Comparison of ENCODE assay signal across 1 cellular context in the genomic region with DNA sequence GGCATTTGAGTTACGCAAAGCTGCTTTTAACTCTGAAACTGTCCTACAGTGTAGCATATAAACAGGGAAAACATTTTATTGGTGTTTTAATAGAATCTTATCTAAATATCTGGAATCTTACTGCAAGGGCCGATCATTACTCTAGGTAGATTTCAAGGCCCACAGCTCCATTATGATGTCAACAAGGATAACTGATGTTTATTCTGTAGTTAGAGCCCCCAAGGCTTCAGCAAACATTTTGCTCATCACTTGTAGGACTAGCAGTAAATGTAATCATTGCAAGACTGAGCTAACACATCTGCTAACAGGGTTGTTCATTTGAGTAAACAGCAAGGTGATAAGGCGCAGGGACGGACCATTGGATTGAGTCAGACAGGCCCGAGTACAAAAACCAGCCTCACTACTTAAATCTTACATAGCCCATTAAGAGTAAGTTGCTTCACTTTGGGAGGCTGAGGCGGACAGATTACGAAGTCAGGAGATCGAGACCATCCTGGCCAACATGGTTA.
TF ChIP-seq lines count a peak whose summit lies in the region.

No MANE protein-coding gene starts in this region.

TF ChIP-seq in HepG2, 621 proteins besides CTCF, POLR2A, EP300 and RAD21 (continued from another document and continues in another):
- peak; percentile 68; the same call in 1 of the 2 replicates for TF ChIP-seq CHD4 (IDR thresholded peaks at IDR 0.05; ENCODE audit: borderline replicate concordance, low read length)
- TF ChIP-seq ZNF883 (CRISPR knock-in tag; IDR thresholded peaks at IDR 0.05; ENCODE audit: not compliant biosample characterization), result peak; percentile 36
- peak; percentile 67; the same call in 1 of the 2 replicates for TF ChIP-seq SIX4 (CRISPR knock-in tag; IDR thresholded peaks at IDR 0.05)
- TF ChIP-seq PPARG (CRISPR knock-in tag; conservative IDR thresholded peaks at IDR 0.05), result peak; percentile 76
- TF ChIP-seq CREM (IDR thresholded peaks at IDR 0.05), result peak; percentile 86
- no peak for TF ChIP-seq CREM (CRISPR knock-in tag; IDR thresholded peaks at IDR 0.05)
- TF ChIP-seq, protein P1, sequence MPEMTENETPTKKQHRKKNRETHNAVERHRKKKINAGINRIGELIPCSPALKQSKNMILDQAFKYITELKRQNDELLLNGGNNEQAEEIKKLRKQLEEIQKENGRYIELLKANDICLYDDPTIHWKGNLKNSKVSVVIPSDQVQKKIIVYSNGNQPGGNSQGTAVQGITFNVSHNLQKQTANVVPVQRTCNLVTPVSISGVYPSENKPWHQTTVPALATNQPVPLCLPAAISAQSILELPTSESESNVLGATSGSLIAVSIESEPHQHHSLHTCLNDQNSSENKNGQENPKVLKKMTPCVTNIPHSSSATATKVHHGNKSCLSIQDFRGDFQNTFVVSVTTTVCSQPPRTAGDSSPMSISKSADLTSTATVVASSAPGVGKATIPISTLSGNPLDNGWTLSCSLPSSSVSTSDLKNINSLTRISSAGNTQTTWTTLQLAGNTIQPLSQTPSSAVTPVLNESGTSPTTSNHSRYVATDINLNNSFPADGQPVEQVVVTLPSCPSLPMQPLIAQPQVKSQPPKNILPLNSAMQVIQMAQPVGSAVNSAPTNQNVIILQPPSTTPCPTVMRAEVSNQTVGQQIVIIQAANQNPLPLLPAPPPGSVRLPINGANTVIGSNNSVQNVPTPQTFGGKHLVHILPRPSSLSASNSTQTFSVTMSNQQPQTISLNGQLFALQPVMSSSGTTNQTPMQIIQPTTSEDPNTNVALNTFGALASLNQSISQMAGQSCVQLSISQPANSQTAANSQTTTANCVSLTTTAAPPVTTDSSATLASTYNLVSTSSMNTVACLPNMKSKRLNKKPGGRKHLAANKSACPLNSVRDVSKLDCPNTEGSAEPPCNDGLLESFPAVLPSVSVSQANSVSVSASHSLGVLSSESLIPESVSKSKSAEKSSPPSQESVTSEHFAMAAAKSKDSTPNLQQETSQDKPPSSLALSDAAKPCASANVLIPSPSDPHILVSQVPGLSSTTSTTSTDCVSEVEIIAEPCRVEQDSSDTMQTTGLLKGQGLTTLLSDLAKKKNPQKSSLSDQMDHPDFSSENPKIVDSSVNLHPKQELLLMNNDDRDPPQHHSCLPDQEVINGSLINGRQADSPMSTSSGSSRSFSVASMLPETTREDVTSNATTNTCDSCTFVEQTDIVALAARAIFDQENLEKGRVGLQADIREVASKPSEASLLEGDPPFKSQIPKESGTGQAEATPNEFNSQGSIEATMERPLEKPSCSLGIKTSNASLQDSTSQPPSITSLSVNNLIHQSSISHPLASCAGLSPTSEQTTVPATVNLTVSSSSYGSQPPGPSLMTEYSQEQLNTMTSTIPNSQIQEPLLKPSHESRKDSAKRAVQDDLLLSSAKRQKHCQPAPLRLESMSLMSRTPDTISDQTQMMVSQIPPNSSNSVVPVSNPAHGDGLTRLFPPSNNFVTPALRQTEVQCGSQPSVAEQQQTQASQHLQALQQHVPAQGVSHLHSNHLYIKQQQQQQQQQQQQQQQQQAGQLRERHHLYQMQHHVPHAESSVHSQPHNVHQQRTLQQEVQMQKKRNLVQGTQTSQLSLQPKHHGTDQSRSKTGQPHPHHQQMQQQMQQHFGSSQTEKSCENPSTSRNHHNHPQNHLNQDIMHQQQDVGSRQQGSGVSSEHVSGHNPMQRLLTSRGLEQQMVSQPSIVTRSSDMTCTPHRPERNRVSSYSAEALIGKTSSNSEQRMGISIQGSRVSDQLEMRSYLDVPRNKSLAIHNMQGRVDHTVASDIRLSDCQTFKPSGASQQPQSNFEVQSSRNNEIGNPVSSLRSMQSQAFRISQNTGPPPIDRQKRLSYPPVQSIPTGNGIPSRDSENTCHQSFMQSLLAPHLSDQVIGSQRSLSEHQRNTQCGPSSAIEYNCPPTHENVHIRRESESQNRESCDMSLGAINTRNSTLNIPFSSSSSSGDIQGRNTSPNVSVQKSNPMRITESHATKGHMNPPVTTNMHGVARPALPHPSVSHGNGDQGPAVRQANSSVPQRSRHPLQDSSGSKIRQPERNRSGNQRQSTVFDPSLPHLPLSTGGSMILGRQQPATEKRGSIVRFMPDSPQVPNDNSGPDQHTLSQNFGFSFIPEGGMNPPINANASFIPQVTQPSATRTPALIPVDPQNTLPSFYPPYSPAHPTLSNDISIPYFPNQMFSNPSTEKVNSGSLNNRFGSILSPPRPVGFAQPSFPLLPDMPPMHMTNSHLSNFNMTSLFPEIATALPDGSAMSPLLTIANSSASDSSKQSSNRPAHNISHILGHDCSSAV (CRISPR knock-in tag; IDR thresholded peaks at IDR 0.05; ENCODE audit: borderline replicate concordance), result no peak
- TF ChIP-seq, protein P2, sequence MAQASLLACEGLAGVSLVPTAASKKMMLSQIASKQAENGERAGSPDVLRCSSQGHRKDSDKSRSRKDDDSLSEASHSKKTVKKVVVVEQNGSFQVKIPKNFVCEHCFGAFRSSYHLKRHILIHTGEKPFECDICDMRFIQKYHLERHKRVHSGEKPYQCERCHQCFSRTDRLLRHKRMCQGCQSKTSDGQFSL (CRISPR knock-in tag; IDR thresholded peaks at IDR 0.05), result no peak; the same call in 1 of the 2 replicates
- no peak for TF ChIP-seq KDM5B (CRISPR knock-in tag; IDR thresholded peaks at IDR 0.05; ENCODE audit: borderline replicate concordance)
- 0 out of 2 replicates have a peak, but pooled peaks have one; percentile 23 for TF ChIP-seq PHF8 (CRISPR knock-in tag; IDR thresholded peaks at IDR 0.05)
- TF ChIP-seq ZNF333 (CRISPR knock-in tag; IDR thresholded peaks at IDR 0.05; ENCODE audit: borderline replicate concordance), result no peak
- TF ChIP-seq ZNF207 (IDR thresholded peaks at IDR 0.05; ENCODE audit: borderline replicate concordance), result no peak
- no peak for TF ChIP-seq PLRG1 (conservative IDR thresholded peaks at IDR 0.05)
- 0 out of 2 replicates have a peak, but pooled peaks have one; percentile 81 for TF ChIP-seq NCOA1 (CRISPR knock-in tag; IDR thresholded peaks at IDR 0.05)
- no peak for TF ChIP-seq PRMT3 (CRISPR knock-in tag; IDR thresholded peaks at IDR 0.05; ENCODE audit: borderline replicate concordance, low read depth)
- 0 out of 2 replicates have a peak, but pooled peaks have one; percentile 15 for TF ChIP-seq ZNF652 (CRISPR knock-in tag; IDR thresholded peaks at IDR 0.05; ENCODE audit: borderline replicate concordance, low read depth)
- TF ChIP-seq EEA1 (CRISPR knock-in tag; IDR thresholded peaks at IDR 0.05; ENCODE audit: borderline replicate concordance), result no peak
- TF ChIP-seq, protein P3, sequence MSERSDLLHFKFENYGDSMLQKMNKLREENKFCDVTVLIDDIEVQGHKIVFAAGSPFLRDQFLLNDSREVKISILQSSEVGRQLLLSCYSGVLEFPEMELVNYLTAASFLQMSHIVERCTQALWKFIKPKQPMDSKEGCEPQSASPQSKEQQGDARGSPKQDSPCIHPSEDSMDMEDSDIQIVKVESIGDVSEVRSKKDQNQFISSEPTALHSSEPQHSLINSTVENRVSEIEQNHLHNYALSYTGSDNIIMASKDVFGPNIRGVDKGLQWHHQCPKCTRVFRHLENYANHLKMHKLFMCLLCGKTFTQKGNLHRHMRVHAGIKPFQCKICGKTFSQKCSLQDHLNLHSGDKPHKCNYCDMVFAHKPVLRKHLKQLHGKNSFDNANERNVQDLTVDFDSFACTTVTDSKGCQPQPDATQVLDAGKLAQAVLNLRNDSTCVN (CRISPR knock-in tag; IDR thresholded peaks at IDR 0.05; ENCODE audit: borderline replicate concordance), result no peak
- peak; percentile 36; the same call in 1 of the 2 replicates for TF ChIP-seq ZNF709 (CRISPR knock-in tag; IDR thresholded peaks at IDR 0.05)
- TF ChIP-seq STAG1 (CRISPR knock-in tag; IDR thresholded peaks at IDR 0.05), result peak; percentile 47
- TF ChIP-seq SRSF9 (IDR thresholded peaks at IDR 0.05; ENCODE audit: borderline replicate concordance, insufficient read depth, low read depth, low read length, poor library complexity, severe bottlenecking), result no peak
- peak; percentile 83; the same call in 1 of the 2 replicates for TF ChIP-seq SMAD3 (CRISPR knock-in tag; IDR thresholded peaks at IDR 0.05)
- no peak for TF ChIP-seq ZNF557 (CRISPR knock-in tag; IDR thresholded peaks at IDR 0.05)
- TF ChIP-seq NFE2L1 (CRISPR knock-in tag; IDR thresholded peaks at IDR 0.05; ENCODE audit: borderline replicate concordance), result no peak
- TF ChIP-seq, protein P4, sequence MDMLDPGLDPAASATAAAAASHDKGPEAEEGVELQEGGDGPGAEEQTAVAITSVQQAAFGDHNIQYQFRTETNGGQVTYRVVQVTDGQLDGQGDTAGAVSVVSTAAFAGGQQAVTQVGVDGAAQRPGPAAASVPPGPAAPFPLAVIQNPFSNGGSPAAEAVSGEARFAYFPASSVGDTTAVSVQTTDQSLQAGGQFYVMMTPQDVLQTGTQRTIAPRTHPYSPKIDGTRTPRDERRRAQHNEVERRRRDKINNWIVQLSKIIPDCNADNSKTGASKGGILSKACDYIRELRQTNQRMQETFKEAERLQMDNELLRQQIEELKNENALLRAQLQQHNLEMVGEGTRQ (IDR thresholded peaks at IDR 0.05; ENCODE audit: low read depth, low read length), result no peak
- TF ChIP-seq, protein P4 (CRISPR knock-in tag; IDR thresholded peaks at IDR 0.05; ENCODE audit: borderline replicate concordance), result no peak
- no peak for TF ChIP-seq ZSCAN30 (CRISPR knock-in tag; IDR thresholded peaks at IDR 0.05)
- TF ChIP-seq ZNF274 (CRISPR knock-in tag; IDR thresholded peaks at IDR 0.05), result peak; percentile 43; the same call in 1 of the 2 replicates
- no peak for TF ChIP-seq YY1 (IDR thresholded peaks at IDR 0.05; ENCODE audit: insufficient read depth, insufficient replicate concordance, low read depth, low read length)
- peak; percentile 96 for TF ChIP-seq SALL1 (CRISPR knock-in tag; IDR thresholded peaks at IDR 0.05)
- TF ChIP-seq, protein P5, sequence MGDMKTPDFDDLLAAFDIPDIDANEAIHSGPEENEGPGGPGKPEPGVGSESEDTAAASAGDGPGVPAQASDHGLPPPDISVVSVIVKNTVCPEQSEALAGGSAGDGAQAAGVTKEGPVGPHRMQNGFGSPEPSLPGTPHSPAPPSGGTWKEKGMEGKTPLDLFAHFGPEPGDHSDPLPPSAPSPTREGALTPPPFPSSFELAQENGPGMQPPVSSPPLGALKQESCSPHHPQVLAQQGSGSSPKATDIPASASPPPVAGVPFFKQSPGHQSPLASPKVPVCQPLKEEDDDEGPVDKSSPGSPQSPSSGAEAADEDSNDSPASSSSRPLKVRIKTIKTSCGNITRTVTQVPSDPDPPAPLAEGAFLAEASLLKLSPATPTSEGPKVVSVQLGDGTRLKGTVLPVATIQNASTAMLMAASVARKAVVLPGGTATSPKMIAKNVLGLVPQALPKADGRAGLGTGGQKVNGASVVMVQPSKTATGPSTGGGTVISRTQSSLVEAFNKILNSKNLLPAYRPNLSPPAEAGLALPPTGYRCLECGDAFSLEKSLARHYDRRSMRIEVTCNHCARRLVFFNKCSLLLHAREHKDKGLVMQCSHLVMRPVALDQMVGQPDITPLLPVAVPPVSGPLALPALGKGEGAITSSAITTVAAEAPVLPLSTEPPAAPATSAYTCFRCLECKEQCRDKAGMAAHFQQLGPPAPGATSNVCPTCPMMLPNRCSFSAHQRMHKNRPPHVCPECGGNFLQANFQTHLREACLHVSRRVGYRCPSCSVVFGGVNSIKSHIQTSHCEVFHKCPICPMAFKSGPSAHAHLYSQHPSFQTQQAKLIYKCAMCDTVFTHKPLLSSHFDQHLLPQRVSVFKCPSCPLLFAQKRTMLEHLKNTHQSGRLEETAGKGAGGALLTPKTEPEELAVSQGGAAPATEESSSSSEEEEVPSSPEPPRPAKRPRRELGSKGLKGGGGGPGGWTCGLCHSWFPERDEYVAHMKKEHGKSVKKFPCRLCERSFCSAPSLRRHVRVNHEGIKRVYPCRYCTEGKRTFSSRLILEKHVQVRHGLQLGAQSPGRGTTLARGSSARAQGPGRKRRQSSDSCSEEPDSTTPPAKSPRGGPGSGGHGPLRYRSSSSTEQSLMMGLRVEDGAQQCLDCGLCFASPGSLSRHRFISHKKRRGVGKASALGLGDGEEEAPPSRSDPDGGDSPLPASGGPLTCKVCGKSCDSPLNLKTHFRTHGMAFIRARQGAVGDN (CRISPR knock-in tag; IDR thresholded peaks at IDR 0.05), result no peak
- TF ChIP-seq, protein P6, sequence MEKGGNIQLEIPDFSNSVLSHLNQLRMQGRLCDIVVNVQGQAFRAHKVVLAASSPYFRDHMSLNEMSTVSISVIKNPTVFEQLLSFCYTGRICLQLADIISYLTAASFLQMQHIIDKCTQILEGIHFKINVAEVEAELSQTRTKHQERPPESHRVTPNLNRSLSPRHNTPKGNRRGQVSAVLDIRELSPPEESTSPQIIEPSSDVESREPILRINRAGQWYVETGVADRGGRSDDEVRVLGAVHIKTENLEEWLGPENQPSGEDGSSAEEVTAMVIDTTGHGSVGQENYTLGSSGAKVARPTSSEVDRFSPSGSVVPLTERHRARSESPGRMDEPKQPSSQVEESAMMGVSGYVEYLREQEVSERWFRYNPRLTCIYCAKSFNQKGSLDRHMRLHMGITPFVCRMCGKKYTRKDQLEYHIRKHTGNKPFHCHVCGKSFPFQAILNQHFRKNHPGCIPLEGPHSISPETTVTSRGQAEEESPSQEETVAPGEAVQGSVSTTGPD (CRISPR knock-in tag; IDR thresholded peaks at IDR 0.05), result no peak
- TF ChIP-seq YEATS4 (CRISPR knock-in tag; IDR thresholded peaks at IDR 0.05; ENCODE audit: borderline replicate concordance), result 0 out of 2 replicates have a peak, but pooled peaks have one; percentile 32
- TF ChIP-seq HDAC6 (IDR thresholded peaks at IDR 0.05; ENCODE audit: low read depth, low read length), result no peak
- TF ChIP-seq, protein P7, sequence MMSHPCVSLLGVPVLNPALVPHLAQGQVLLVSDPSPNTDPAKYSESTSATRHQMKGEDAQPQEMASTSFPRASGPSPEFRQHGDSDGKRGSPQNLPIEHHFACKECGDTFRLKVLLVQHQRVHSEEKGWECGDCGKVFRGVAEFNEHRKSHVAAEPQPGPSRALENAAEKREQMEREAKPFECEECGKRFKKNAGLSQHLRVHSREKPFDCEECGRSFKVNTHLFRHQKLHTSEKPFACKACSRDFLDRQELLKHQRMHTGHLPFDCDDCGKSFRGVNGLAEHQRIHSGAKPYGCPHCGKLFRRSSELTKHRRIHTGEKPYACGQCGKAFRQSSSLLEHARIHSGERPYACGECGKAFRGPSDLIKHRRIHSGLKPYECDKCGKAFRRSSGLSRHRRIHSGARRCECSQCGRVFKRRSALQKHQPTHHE (CRISPR knock-in tag; IDR thresholded peaks at IDR 0.05; ENCODE audit: borderline replicate concordance), result no peak; the same call in 1 of the 2 replicates
- TF ChIP-seq KLF6 (CRISPR knock-in tag; IDR thresholded peaks at IDR 0.05), result peak; percentile 82
- no peak for TF ChIP-seq CCAR2 (optimal IDR thresholded peaks at IDR 0.05; ENCODE audit: low read depth, low read length)
